In the genomic region with DNA sequence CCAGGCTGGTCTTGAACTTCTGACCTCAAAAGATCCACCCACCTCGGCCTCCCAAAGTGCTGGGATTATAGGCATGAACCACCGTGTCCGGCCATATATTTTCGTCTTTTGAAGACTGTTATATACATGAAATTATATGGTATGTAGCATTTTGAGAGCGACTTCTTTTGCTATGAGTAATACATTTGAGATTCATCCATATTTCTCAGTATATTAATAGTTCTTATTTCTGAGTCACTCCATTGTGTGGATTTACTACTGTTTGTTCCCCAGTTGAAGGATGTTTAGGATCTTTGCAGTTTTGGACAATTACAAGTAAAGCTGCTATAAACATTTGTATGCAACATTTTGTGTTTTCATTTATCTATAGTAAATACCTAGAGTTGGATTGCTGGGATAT, we compare ENCODE assay signal across 1 cellular context.
TF ChIP-seq lines count a peak whose summit lies in the region.

No MANE protein-coding gene starts in this region.

TF ChIP-seq in IMR-90, 13 proteins besides CTCF, POLR2A, EP300 and RAD21:
- TF ChIP-seq, protein P1, sequence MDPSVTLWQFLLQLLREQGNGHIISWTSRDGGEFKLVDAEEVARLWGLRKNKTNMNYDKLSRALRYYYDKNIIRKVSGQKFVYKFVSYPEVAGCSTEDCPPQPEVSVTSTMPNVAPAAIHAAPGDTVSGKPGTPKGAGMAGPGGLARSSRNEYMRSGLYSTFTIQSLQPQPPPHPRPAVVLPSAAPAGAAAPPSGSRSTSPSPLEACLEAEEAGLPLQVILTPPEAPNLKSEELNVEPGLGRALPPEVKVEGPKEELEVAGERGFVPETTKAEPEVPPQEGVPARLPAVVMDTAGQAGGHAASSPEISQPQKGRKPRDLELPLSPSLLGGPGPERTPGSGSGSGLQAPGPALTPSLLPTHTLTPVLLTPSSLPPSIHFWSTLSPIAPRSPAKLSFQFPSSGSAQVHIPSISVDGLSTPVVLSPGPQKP (IDR thresholded peaks at IDR 0.05; ENCODE audit: borderline replicate concordance, low read depth, low read length) = no peak
- TF ChIP-seq SMC3 (IDR thresholded peaks at IDR 0.05; ENCODE audit: low read depth, low read length) (no peak), MXI1 (IDR thresholded peaks at IDR 0.05; ENCODE audit: borderline replicate concordance, low read depth, low read length) (no peak), RFX5 (IDR thresholded peaks at IDR 0.05; ENCODE audit: low read depth, low read length) (no peak), CEBPB (IDR thresholded peaks at IDR 0.05; ENCODE audit: low read depth, low read length) (no peak), RCOR1 (IDR thresholded peaks at IDR 0.05; ENCODE audit: insufficient replicate concordance, low read length) (no peak), BHLHE40 (IDR thresholded peaks at IDR 0.05; ENCODE audit: low read depth, low read length) (no peak), FOS (IDR thresholded peaks at IDR 0.05; ENCODE audit: low read depth, low read length) (no peak), MAZ (IDR thresholded peaks at IDR 0.05; ENCODE audit: borderline replicate concordance, low read depth, low read length) (no peak), NFE2L2 (IDR thresholded peaks at IDR 0.05; ENCODE audit: low read depth, low read length) (no peak), CHD1 (IDR thresholded peaks at IDR 0.05; ENCODE audit: low read depth, low read length) (no peak), MAFK (IDR thresholded peaks at IDR 0.05; ENCODE audit: low read depth, low read length) (no peak)
- TF ChIP-seq, protein P2, sequence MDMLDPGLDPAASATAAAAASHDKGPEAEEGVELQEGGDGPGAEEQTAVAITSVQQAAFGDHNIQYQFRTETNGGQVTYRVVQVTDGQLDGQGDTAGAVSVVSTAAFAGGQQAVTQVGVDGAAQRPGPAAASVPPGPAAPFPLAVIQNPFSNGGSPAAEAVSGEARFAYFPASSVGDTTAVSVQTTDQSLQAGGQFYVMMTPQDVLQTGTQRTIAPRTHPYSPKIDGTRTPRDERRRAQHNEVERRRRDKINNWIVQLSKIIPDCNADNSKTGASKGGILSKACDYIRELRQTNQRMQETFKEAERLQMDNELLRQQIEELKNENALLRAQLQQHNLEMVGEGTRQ (IDR thresholded peaks at IDR 0.05; ENCODE audit: low read depth, low read length) = no peak
